In genomic region chr2:85810376-85811172, GRCh38 we compare ENCODE assay signal across 1 cellular context.
TF ChIP-seq lines count a peak whose summit lies in the region.

No MANE protein-coding gene starts in this region.

TF ChIP-seq in H1, 55 proteins besides CTCF, POLR2A, EP300 and RAD21 (continued from another document):
- TF ChIP-seq PHF8 (conservative IDR thresholded peaks at IDR 0.05; ENCODE audit: low read depth, low read length): no peak
- no peak for TF ChIP-seq GTF2F1 (IDR thresholded peaks at IDR 0.05; ENCODE audit: borderline replicate concordance, low read depth, low read length)
- TF ChIP-seq BRCA1 (IDR thresholded peaks at IDR 0.05; ENCODE audit: low read depth, low read length): no peak
- no peak for TF ChIP-seq RNF2 (IDR thresholded peaks at IDR 0.05; ENCODE audit: borderline replicate concordance, low read depth, low read length, missing control alignments, poor library complexity, severe bottlenecking)
- TF ChIP-seq SP1 (IDR thresholded peaks at IDR 0.05; ENCODE audit: low read depth, low read length): no peak
- TF ChIP-seq FOSL1 (IDR thresholded peaks at IDR 0.05; ENCODE audit: insufficient read depth, low read depth, low read length): no peak
